10 cellular contexts compared by ENCODE assay signal in the genomic region with DNA sequence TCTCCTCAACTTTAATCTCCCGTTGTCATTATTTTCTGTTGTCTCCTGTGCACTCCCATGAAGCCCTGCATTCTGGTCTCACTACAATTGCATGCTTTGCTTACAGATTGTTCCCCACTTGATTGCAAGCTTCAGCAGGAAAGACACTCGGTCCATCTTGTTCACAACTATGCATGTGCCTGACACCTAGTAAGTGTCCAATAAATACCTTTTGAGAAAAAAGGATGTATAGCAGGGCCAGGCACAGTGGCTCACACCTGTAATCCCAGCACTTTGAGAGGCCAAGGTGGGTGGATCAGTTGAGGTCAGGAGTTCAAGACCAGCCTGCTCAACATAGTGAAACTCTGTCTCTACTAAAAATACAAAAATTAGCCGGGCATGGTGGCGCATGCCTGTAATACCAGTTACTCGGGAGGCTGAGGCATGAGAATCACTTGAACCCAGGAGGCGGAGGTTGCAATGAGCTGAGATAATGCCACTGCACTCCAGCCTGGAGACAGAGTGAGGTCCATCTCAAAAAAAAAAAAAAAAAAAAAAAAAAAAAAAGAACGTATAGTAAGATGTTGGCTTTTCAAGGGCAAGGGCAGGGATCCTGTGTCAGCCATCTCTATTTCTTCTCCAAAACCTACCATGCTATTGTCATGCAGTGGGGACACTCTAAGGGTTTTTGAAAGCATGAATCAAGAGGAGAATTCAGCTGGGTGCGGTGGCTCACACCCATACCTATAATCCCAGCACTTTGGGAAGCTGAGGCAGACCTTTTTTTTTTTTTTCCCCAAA.
"Had no signal": no experiment of that assay in that cellular context is flagged by ENCODE, and none has a peak within 500 bp of the region (broad histone marks: within the 10 kb centered on the region; RNA-seq: fewer than 3 reads in every experiment).

No MANE protein-coding gene starts in this region.

- H2AFZ ChIP-seq: GM23248, GM23338 had no signal

- DNase-seq: GM23248, GOT3, H7, H9, HCEC 1CT, HFFc6 had no signal

- H3K4me3 ChIP-seq: GM23248, GM23338, HAP-1 had no signal

- FAIRE-seq: H54 had no signal

- H3K9ac ChIP-seq: GM23248 had no signal

- ATAC-seq: GM23338, HCT116 had no signal

- H3K4me1 ChIP-seq: HAP-1 had no signal

- H3K36me3 ChIP-seq: HAP-1 had no signal

- H3K9me3 ChIP-seq: HAP-1 had no signal

- H3K4me2 ChIP-seq: GM23338 had no signal

- H3K27ac ChIP-seq: GM23248 had no signal
